In the genomic region with DNA sequence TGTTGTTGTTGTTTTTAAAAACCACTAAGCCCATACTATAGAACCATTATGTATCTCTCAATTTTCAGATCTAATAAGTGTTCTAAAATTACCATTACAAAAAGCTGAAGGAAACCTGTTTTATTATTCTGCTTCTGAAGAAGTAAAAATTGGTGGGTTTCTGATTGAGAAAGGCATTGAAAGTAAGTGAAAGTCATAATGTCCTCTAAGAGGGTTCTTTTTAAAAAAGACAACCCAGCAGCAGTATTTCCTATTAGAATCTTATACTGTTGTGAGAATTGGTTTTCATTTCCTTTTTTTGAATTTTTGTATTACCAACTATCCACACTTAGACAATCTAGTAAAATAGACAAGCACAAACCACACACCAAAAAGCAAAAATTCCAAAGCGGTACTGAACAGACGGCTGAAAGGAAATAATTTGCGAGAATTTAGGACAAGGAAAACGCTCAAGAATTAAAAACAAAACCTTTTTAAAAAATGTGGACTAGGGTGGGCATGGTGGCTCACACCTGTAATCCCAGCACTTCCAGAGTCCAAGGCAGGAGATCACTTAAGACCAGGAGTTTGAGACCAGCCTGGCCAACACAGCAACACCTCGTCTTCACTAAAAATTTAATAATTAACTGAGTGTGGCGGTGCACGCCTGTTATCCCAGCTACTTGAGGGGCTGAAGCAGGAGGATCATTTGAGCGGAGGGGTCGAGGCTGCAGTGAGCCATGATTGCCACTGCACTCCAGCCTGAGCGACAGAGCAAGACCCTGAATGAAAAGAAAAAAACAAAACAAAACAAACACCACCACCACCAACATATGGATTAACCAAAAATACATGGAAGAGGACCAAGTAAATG, we compare ENCODE assay signal across 21 cellular contexts.
DNase-seq lines count a peak whose midpoint lies in the region; ATAC-seq, FAIRE-seq and TF ChIP-seq lines count a peak whose summit lies in the region.
"Had no signal": no experiment of that assay in that cellular context is flagged by ENCODE, and none has a peak within 500 bp of the region (broad histone marks: within the 10 kb centered on the region; RNA-seq: fewer than 3 reads in every experiment).

No MANE protein-coding gene starts in this region.

- no peak for TF ChIP-seq POLR2A in sigmoid colon (IDR thresholded peaks at IDR 0.05)
- TF ChIP-seq POLR2A in H54 (IDR thresholded peaks at IDR 0.05; ENCODE audit: low read depth, low read length) = no peak

- peaks cover 22 to 38% (median 36%) of the 10 kb centered on the region in 3 donors for H3K4me1 Mint-ChIP-seq in naive B cell

- peak; percentile 36 for ATAC-seq in GM21619 (IDR thresholded peaks at IDR 0.05; ENCODE audit: unreplicated experiment)
- ATAC-seq in naive B cell (ENCODE audit: low read depth in 2 of 2) = no peak
- ATAC-seq in GM21423 (IDR thresholded peaks at IDR 0.05; ENCODE audit: unreplicated experiment) = no peak
- ATAC-seq: activated T-cell treated with anti-CD3 and anti-CD28 coated beads, Interleukin-2, amount 50 U/mL, for 72 hours; sciatic nerve had no signal

- H3K4me3 ChIP-seq in Karpas-422 (ENCODE audit: low read length) = no peak overlapping the region
- H3K4me3 ChIP-seq in osteoblast (ENCODE audit: insufficient read depth, low read length) = no peak overlapping the region
- no peak overlapping the region for H3K4me3 ChIP-seq in sigmoid colon
- H3K4me3 ChIP-seq: lung had no signal

- no peak for TF ChIP-seq EP300 in sigmoid colon (IDR thresholded peaks at IDR 0.05)

- H3K36me3 ChIP-seq in Karpas-422 (ENCODE audit: insufficient read depth, low read length) = peaks cover 22% of the 10 kb centered on the region; the same call in 1 of the 2 replicates
- peaks cover 14% of the 10 kb centered on the region for H3K36me3 ChIP-seq in osteoblast (ENCODE audit: insufficient read depth, low read length)
- peaks cover 0 to 15% (median 0%) of the 10 kb centered on the region in 4 donors for H3K36me3 ChIP-seq in sigmoid colon

- DNase-seq in GM13977 (ENCODE audit: low spot score) = peak; percentile 20
- DNase-seq in Karpas-422 = peak; percentile 49
- no peak for DNase-seq in naive B cell
- DNase-seq in osteoblast (ENCODE audit: insufficient read length, low spot score, missing footprints) = no peak
- no peak for DNase-seq in sigmoid colon
- DNase-seq in H54 (ENCODE audit: insufficient read length, low spot score) = no peak
- DNase-seq: activated CD4-positive, alpha-beta T cell treated with anti-CD3 and anti-CD28 coated beads, Interleukin-2, amount 50 U/mL, for 48 hours; activated T-cell treated with anti-CD3 and anti-CD28 coated beads, Interleukin-2, amount 50 U/mL, for 72 hours; amniotic stem cell; DMS 273 treated with DMSO at 0.1 percent for 48 hours; KBM-7; NCI-H1436 treated with DMSO at 0.1 percent for 48 hours; NCI-H345; stimulated activated CD4-positive, alpha-beta T cell treated with anti-CD3 and anti-CD28 coated beads, Interleukin-4, amount 100 ng/mL, for 1 hour; T1000 had no signal

- peaks cover 0 to 4% (median 0%) of the 10 kb centered on the region in 7 donors for H3K9me3 Mint-ChIP-seq in naive B cell
- H3K9me3 Mint-ChIP-seq: type B pancreatic cell had no signal

- no peak overlapping the region for H3K9ac ChIP-seq in Karpas-422 (ENCODE audit: low read length)

- no peak overlapping the region for H3K27ac ChIP-seq in Karpas-422 (ENCODE audit: low read length)
- no peak overlapping the region for H3K27ac ChIP-seq in osteoblast (ENCODE audit: low read depth, low read length)
- no peak overlapping the region for H3K27ac ChIP-seq in sigmoid colon

- no peaks in the 10 kb centered on the region for H3K9me2 ChIP-seq in Karpas-422 (replicated peaks; ENCODE audit: insufficient read depth, low read length)

- intact Hi-C loops in sigmoid colon (cut with DNase I) = no loop called here

- TF ChIP-seq CTCF in GM13977 (IDR thresholded peaks at IDR 0.05; ENCODE audit: extremely low read depth, insufficient read depth, missing control alignments) = no peak
- TF ChIP-seq CTCF in osteoblast (IDR thresholded peaks at IDR 0.05; ENCODE audit: extremely low read depth, low read depth, low read length) = no peak
- no peak for TF ChIP-seq CTCF in sigmoid colon (IDR thresholded peaks at IDR 0.05)

- no peak overlapping the region for H3K4me2 ChIP-seq in Karpas-422 (ENCODE audit: low read depth, low read length, poor library complexity, severe bottlenecking)
- no peak overlapping the region for H3K4me2 ChIP-seq in osteoblast (ENCODE audit: insufficient read depth, low read length)

- H3K27ac Mint-ChIP-seq in naive B cell = peak overlapping the region in 5 of 6 donors; percentile 11 to 88 (median 65)
- H3K27ac Mint-ChIP-seq: activated T-cell treated with anti-CD3 and anti-CD28 coated beads, Interleukin-2, amount 50 U/mL, for 72 hours; type B pancreatic cell had no signal

- H3K36me3 Mint-ChIP-seq in naive B cell = peaks cover 12 to 14% of the 10 kb centered on the region in 2 donors

- 90 to 92% methylated on average over 10 of the region's 10 CpGs for WGBS in sigmoid colon, 2 donors

- peak overlapping the region in 1 of 8 donors; percentile 15 for H3K4me3 Mint-ChIP-seq in naive B cell
- H3K4me3 Mint-ChIP-seq: activated T-cell treated with anti-CD3 and anti-CD28 coated beads, Interleukin-2, amount 50 U/mL, for 72 hours; type B pancreatic cell had no signal

- no peaks in the 10 kb centered on the region for H3K9me3 ChIP-seq in Karpas-422 (ENCODE audit: low read length)
- no peaks in the 10 kb centered on the region for H3K9me3 ChIP-seq in osteoblast (ENCODE audit: low read depth, low read length)
- no peaks in the 10 kb centered on the region for H3K9me3 ChIP-seq in sigmoid colon

- H2AFZ ChIP-seq in Karpas-422 (ENCODE audit: low read length) (no peak overlapping the region), osteoblast (ENCODE audit: low read length) (no peak overlapping the region)

- H4K20me1 ChIP-seq in Karpas-422 (ENCODE audit: insufficient read depth, low read depth, low read length) (no peaks in the 10 kb centered on the region), osteoblast (ENCODE audit: insufficient read depth, low read length) (peaks cover 19% of the 10 kb centered on the region)

- no peak for FAIRE-seq in H54 (lab: Jason Lieb, UNC)
- FAIRE-seq: endothelial cell of umbilical vein had no signal

- H3K79me2 ChIP-seq in Karpas-422 (ENCODE audit: low read length) = peaks cover 96% of the 10 kb centered on the region
- H3K79me2 ChIP-seq in osteoblast (ENCODE audit: insufficient read depth, low read length) = peaks cover 81% of the 10 kb centered on the region

- in situ Hi-C loops in GM13977 (cut with MboI; ENCODE audit: low pct_unique_long_range_greater_than_20kb, low sequenced_read_pairs, unreplicated experiment) = no loop called here

- H3K4me1 ChIP-seq in Karpas-422 (ENCODE audit: low read length) = peaks cover 30% of the 10 kb centered on the region
- H3K4me1 ChIP-seq in osteoblast (ENCODE audit: insufficient read depth, low read length) = no peaks in the 10 kb centered on the region
- peaks cover 0 to 37% (median 23%) of the 10 kb centered on the region in 4 donors for H3K4me1 ChIP-seq in sigmoid colon

- H3K27me3 ChIP-seq in Karpas-422 (ENCODE audit: low read length) (no peaks in the 10 kb centered on the region), osteoblast (ENCODE audit: insufficient read depth, low read length) (no peaks in the 10 kb centered on the region), sigmoid colon (no peaks in the 10 kb centered on the region)

- no peaks in the 10 kb centered on the region for H3K27me3 Mint-ChIP-seq in naive B cell
- H3K27me3 Mint-ChIP-seq: type B pancreatic cell had no signal

Comparison
In these comparisons a context has a peak if more than half of its experiments do, and no peak if none do; other contexts are left out.
1. DNase-seq: peak in GM13977 (single experiment) and Karpas-422 (single experiment); none in naive B cell (single experiment), osteoblast (single experiment), sigmoid colon (single experiment) and H54 (single experiment).